8 cellular contexts compared by ENCODE assay signal in genomic region chr2:111905990-111906735, GRCh38. TPM values are rescaled to one million over a fixed set of nuclear protein-coding genes. Genes with fewer than 3 reads are reported as not detected.
DNase-seq lines count a peak whose midpoint lies in the region; ATAC-seq and TF ChIP-seq lines count a peak whose summit lies in the region.

No MANE protein-coding gene starts in this region.

- peak overlapping the region; percentile 70 for H3K27ac Mint-ChIP-seq in progenitor cell of endocrine pancreas
- H3K27ac Mint-ChIP-seq in glutamatergic neuron (ENCODE audit: unreplicated experiment) = no peak overlapping the region

- H3K4me1 Mint-ChIP-seq in progenitor cell of endocrine pancreas (ENCODE audit: low read depth) = peaks cover 54% of the 10 kb centered on the region
- peaks cover 22% of the 10 kb centered on the region for H3K4me1 Mint-ChIP-seq in glutamatergic neuron (ENCODE audit: low read depth, unreplicated experiment)

- H3K4me3 Mint-ChIP-seq in progenitor cell of endocrine pancreas (ENCODE audit: low read depth) = no peak overlapping the region
- no peak overlapping the region for H3K4me3 Mint-ChIP-seq in glutamatergic neuron (ENCODE audit: unreplicated experiment)

- peak; percentile 52 for DNase-seq in M059J (ENCODE audit: low read depth)
- DNase-seq in epidermal melanocyte (ENCODE audit: insufficient read length, low spot score) = peak; percentile 59
- no peak for DNase-seq in progenitor cell of endocrine pancreas (ENCODE audit: low spot score, unreplicated experiment)
- DNase-seq in NCI-H2227 (lab: John Stamatoyannopoulos, UW; ENCODE audit: unreplicated experiment) = no peak
- no peak for DNase-seq in NCI-H82 (lab: John Stamatoyannopoulos, UW)
- DNase-seq in glutamatergic neuron = no peak
- DNase-seq in stimulated activated naive CD8-positive, alpha-beta T cell treated with anti-CD3 and anti-CD28 coated beads, Interleukin-15, Interleukin-2, amounts not matched to agents 100 U/mL and 50 U/mL, for 24 hours = no peak

- TF ChIP-seq CTCF in progenitor cell of endocrine pancreas (IDR thresholded peaks at IDR 0.05; ENCODE audit: unreplicated experiment) (no peak), glutamatergic neuron (IDR thresholded peaks at IDR 0.05; ENCODE audit: partially characterized antibody, unreplicated experiment) (no peak)

- H3K27me3 Mint-ChIP-seq in progenitor cell of endocrine pancreas (no peaks in the 10 kb centered on the region), glutamatergic neuron (ENCODE audit: unreplicated experiment) (no peaks in the 10 kb centered on the region)

- no peaks in the 10 kb centered on the region for H3K36me3 Mint-ChIP-seq in progenitor cell of endocrine pancreas (ENCODE audit: insufficient read depth)
- H3K36me3 Mint-ChIP-seq in glutamatergic neuron (ENCODE audit: unreplicated experiment) = no peaks in the 10 kb centered on the region

- ATAC-seq in GM18868 (IDR thresholded peaks at IDR 0.05; ENCODE audit: unreplicated experiment) = peak; percentile 52
- no peak for ATAC-seq in stimulated activated naive CD8-positive, alpha-beta T cell treated with anti-CD3 and anti-CD28 coated beads, Interleukin-15, Interleukin-2, amounts not matched to agents 100 U/mL and 50 U/mL, for 24 hours

- no peaks in the 10 kb centered on the region for H3K9me3 Mint-ChIP-seq in progenitor cell of endocrine pancreas (ENCODE audit: low read depth)
- H3K9me3 Mint-ChIP-seq in glutamatergic neuron (ENCODE audit: unreplicated experiment) = no peaks in the 10 kb centered on the region

RNA-seq across cellular contexts. Expression of gene MERTK, which starts 7.8 kb away (rescaled TPM):
- 0.25 TPM in 1 of 2 replicates, not detected in the other for total RNA-seq in M059J (2014; rRNA removed; shearing (Covaris generic))
- total RNA-seq in progenitor cell of endocrine pancreas (20.1 and 20.7 TPM in 2 replicates), glutamatergic neuron (ENCODE audit: unreplicated experiment) (2.3 TPM)

RNA-seq across cellular contexts. Expression of gene ANAPC1, which starts 22.2 kb away (rescaled TPM):
- total RNA-seq in M059J (2014; rRNA removed; shearing (Covaris generic)) = 21.0 and 29.3 TPM in 2 replicates
- total RNA-seq in progenitor cell of endocrine pancreas (54.9 and 61.5 TPM in 2 replicates), glutamatergic neuron (ENCODE audit: unreplicated experiment) (33.4 TPM)

Comparison
In these comparisons a context has a peak if more than half of its experiments do, and no peak if none do; other contexts are left out.
1. DNase-seq: peak in M059J (single experiment) and epidermal melanocyte (single experiment); none in progenitor cell of endocrine pancreas (single experiment), NCI-H2227 (single experiment), NCI-H82 (single experiment), glutamatergic neuron (single experiment) and stimulated activated naive CD8-positive, alpha-beta T cell treated with anti-CD3 and anti-CD28 coated beads, Interleukin-15, Interleukin-2, amounts not matched to agents 100 U/mL and 50 U/mL, for 24 hours (single experiment).